ENCODE assay signal across 8 cellular contexts in the genomic region with DNA sequence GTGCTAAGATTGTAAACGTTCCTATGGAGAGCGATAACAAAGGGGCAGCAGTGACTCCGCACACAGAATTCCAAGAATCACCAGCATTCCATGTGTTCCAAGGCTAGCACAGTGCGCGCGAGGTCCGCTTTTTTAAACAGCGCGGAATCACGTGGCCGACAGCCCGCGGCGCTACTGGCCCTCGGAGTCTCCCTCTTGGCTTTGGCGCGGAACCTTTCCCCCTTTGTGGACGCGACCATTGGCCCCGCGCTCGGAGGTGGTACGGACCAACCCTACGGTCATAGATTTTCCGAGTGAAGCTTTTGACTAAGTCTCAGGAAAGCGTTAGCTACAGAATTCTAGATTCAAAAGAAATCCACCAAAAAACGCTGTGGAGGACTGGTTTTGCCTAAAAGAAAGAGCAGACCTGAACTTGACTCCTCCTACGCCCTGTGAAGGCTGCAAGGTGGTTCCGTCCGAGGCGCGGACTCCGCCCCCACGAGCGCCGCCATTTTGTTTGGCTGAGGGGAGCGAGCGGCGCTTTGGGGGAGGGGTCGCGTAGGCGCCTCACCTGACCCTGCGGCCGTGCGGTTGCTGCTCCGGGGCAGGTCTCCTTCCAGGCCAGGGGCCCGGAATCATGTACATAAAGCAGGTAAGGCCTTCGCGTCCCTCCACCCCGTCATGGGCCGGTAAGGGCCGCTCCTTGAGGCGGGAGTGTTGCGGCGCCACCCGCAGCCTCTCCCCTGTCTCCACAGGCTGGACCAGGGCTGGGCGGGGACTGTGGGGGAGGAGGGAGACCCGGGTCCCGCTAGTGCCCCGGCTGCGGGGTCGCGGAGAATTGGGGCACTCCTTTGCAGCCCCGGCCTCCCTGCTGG. TPM values are rescaled to one million over a fixed set of nuclear protein-coding genes. Genes with fewer than 3 reads are reported as not detected.
A peak's percentile ranks its signal among the peaks of the same experiment; 100 is the strongest.
DNase-seq lines count a peak whose midpoint lies in the region; ATAC-seq, FAIRE-seq and TF ChIP-seq lines count a peak whose summit lies in the region.

Gene SMC3, plus strand, starts transcription at position 495 of the 854 bp plus-strand sequence. Its CDS starts 122 bp downstream, at position 617.

- H3K4me2 ChIP-seq in keratinocyte (ENCODE audit: control insufficient read depth, extremely low read depth, insufficient read depth, low read depth, low read length): peak within 1 kb of the TSS; percentile 94

- peaks cover 45% of the 10 kb centered on the region for H3K79me2 ChIP-seq in keratinocyte (ENCODE audit: control insufficient read depth, insufficient read depth, low read length)

- no peaks in the 10 kb centered on the region for H3K9me3 ChIP-seq in keratinocyte (ENCODE audit: control insufficient read depth, low read depth, low read length)

- peaks cover 10% of the 10 kb centered on the region for H3K4me1 ChIP-seq in keratinocyte (ENCODE audit: control insufficient read depth, extremely low read depth, insufficient read depth, low read length)

- H3K9me1 ChIP-seq in keratinocyte (ENCODE audit: control insufficient read depth, extremely low read depth, insufficient read depth, low read length): no peaks in the 10 kb centered on the region

- H3K36me3 ChIP-seq in keratinocyte (ENCODE audit: control insufficient read depth in 2 of 2, extremely low read depth in 1 of 2, insufficient read depth in 2 of 2, low read length in 2 of 2): peaks cover 2 to 3% of the 10 kb centered on the region in 2 experiments

- H3K27me3 ChIP-seq in keratinocyte (ENCODE audit: control insufficient read depth, extremely low read depth, insufficient read depth, low read length): no peaks in the 10 kb centered on the region

- dilution Hi-C loops in keratinocyte (cut with MboI; ENCODE audit: extremely low pct_ligation_motif_present, low sequenced_read_pairs): loop anchor here (25.0 kb wide), 1 partner anchor 255 kb away; the partner anchor contains the start of gene SMNDC1

- DNase-seq in AG09319 (ENCODE audit: extremely low read depth, low read depth) (peak; percentile 89), NCI-H446 treated with DMSO at 0.1 percent for 48 hours (lab: John Stamatoyannopoulos, UW) (peak; percentile 87), cerebellum (ENCODE audit: low spot score) (peak; percentile 91), keratinocyte (ENCODE audit: low read depth, low spot score) (peak; percentile 38)
- peak; percentile 81 for DNase-seq in activated CD4-positive, alpha-beta T cell treated with anti-CD3 and anti-CD28 coated beads for 1 hour
- peak; percentile 82 to 86 for DNase-seq in stimulated activated CD4-positive, alpha-beta T cell treated with anti-CD3 and anti-CD28 coated beads, Interleukin-15, amount 100 ng/mL, for 1 hour (ENCODE audit: low read depth in 1 of 2, low spot score in 1 of 2)

- ATAC-seq in GM19035 (IDR thresholded peaks at IDR 0.05; ENCODE audit: unreplicated experiment): peak; percentile 89
- peak; percentile 89 for ATAC-seq in HG03354 (IDR thresholded peaks at IDR 0.05; ENCODE audit: poor library complexity, severe bottlenecking, unreplicated experiment)

- peak within 1 kb of the TSS; percentile 98 for H2AFZ ChIP-seq in keratinocyte (ENCODE audit: control insufficient read depth, low read length)

- no peak for TF ChIP-seq CTCF in AG09319 (IDR thresholded peaks at IDR 0.05; ENCODE audit: low read depth, low read length)
- no peak for TF ChIP-seq CTCF in keratinocyte (optimal IDR thresholded peaks at IDR 0.05 in 1 of 3, IDR thresholded peaks at IDR 0.05 in 1 of 3, conservative IDR thresholded peaks at IDR 0.05 in 1 of 3; ENCODE audit: extremely low read depth in 1 of 3, insufficient read depth in 2 of 3, low read length in 3 of 3)

- peak; percentile 94 for FAIRE-seq in keratinocyte (lab: Jason Lieb, UNC)

- peak within 1 kb of the TSS; percentile 97 for H3K27ac ChIP-seq in keratinocyte (ENCODE audit: control insufficient read depth, insufficient read depth, low read length)

- H4K20me1 ChIP-seq in keratinocyte (ENCODE audit: control insufficient read depth, extremely low read depth, insufficient read depth, low read length): no peaks in the 10 kb centered on the region

- peak within 1 kb of the TSS; percentile 89 to 98 (median 90) for H3K4me3 ChIP-seq in keratinocyte (ENCODE audit: control insufficient read depth in 2 of 3, extremely low read depth in 1 of 3, insufficient read depth in 2 of 3, low read depth in 1 of 3, low read length in 3 of 3)

- peak within 1 kb of the TSS; percentile 95 for H3K9ac ChIP-seq in keratinocyte (ENCODE audit: control insufficient read depth, extremely low read depth, insufficient read depth, low read length)

RNA-seq across cellular contexts. Expression of gene SMC3, which starts in this region (rescaled TPM):
- total RNA-seq in cerebellum: 41.3 TPM
- 6.2 to 16.3 TPM (median 12.2 TPM) in 3 replicates for polyA plus RNA-seq in keratinocyte
- polyA plus RNA-seq in keratinocyte (2011; ENCODE audit: low read depth): 76.4 TPM
- polyA plus RNA-seq in keratinocyte (2011; cell fraction: cytosol; rRNA removed): 6.2 and 9.8 TPM in 2 replicates
- polyA plus RNA-seq in keratinocyte (2011; cell fraction: nucleus; rRNA removed): 9.5 and 17.2 TPM in 2 replicates
- polyA plus RNA-seq in keratinocyte (2012; ENCODE audit: low replicate concordance): 15.1 and 21.7 TPM in 2 replicates
- polyA minus RNA-seq in keratinocyte: 1.8 to 8.1 TPM (median 2.2 TPM) in 3 replicates
- polyA minus RNA-seq in keratinocyte (2011; cell fraction: cytosol; rRNA and poly(A)+ RNA removed): 6.1 TPM
- 4.3 and 7.1 TPM in 2 replicates for polyA minus RNA-seq in keratinocyte (2011; cell fraction: nucleus; rRNA and poly(A)+ RNA removed)

Comparison
In these comparisons a context has a peak if more than half of its experiments do, and no peak if none do; other contexts are left out.
1. Peak in every context shown above with its lines: DNase-seq, ATAC-seq, H3K4me3 ChIP-seq and H3K27ac ChIP-seq.
2. DNase-seq: peak in every context shown above with its lines; median percentile 91 in cerebellum; 89 in AG09319; 87 in NCI-H446 treated with DMSO at 0.1 percent for 48 hours; 84 in stimulated activated CD4-positive, alpha-beta T cell treated with anti-CD3 and anti-CD28 coated beads, Interleukin-15, amount 100 ng/mL, for 1 hour; 81 in activated CD4-positive, alpha-beta T cell treated with anti-CD3 and anti-CD28 coated beads for 1 hour; 38 in keratinocyte.